ENCODE assay signal across 8 cellular contexts in the genomic region with DNA sequence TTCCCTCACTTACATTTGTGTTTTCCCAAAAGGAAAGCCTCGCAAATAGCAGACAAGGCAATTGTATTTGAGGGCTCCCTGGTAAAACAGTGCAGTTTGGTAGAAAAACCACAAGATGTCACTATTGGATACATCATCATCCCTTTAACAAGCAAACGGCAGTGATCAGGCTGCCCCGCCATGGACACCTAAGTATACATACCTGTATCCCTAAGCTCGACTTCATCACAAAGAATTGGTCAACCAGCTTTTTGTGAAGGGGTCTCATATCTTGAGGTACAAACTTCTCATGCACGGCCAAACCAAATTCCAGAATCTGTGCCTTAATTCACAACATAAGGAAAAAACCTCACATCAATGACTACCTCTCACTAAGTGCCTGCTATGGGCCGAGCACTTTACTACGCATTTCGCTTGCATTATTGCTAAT.
A peak's percentile ranks its signal among the peaks of the same experiment; 100 is the strongest.
DNase-seq lines count a peak whose midpoint lies in the region; ATAC-seq and TF ChIP-seq lines count a peak whose summit lies in the region.

No MANE protein-coding gene starts in this region.

- ATAC-seq in GM19324 (IDR thresholded peaks at IDR 0.05; ENCODE audit: low FRiP score, unreplicated experiment): peak; percentile 95
- ATAC-seq in HG03139 (IDR thresholded peaks at IDR 0.05; ENCODE audit: unreplicated experiment): peak; percentile 88

- no peak overlapping the region for H3K4me3 ChIP-seq in fibroblast of pulmonary artery (replicated peaks; ENCODE audit: low read depth, low read length)

- peak; percentile 78 for TF ChIP-seq CTCF in fibroblast of pulmonary artery (IDR thresholded peaks at IDR 0.05; ENCODE audit: low read length, missing control alignments)

- DNase-seq in DMS114 treated with DMSO at 0.1 percent for 48 hours (lab: John Stamatoyannopoulos, UW; ENCODE audit: unreplicated experiment) (peak; percentile 66), NCI-H2171 (lab: John Stamatoyannopoulos, UW) (peak; percentile 71), fibroblast of pulmonary artery (ENCODE audit: low read depth) (peak; percentile 87), non-pigmented ciliary epithelial cell (ENCODE audit: low read depth) (peak; percentile 46), posterior vena cava (ENCODE audit: low spot score) (no peak)
- DNase-seq in activated CD4-positive, alpha-beta T cell treated with anti-CD3 and anti-CD28 coated beads, Interleukin-2, amount 50 U/mL, for 1 hour: peak; percentile 27

- intact Hi-C loops in posterior vena cava (cut with DNase I): no loop called here
